Comparison of ENCODE assay signal across 15 cellular contexts in the genomic region with DNA sequence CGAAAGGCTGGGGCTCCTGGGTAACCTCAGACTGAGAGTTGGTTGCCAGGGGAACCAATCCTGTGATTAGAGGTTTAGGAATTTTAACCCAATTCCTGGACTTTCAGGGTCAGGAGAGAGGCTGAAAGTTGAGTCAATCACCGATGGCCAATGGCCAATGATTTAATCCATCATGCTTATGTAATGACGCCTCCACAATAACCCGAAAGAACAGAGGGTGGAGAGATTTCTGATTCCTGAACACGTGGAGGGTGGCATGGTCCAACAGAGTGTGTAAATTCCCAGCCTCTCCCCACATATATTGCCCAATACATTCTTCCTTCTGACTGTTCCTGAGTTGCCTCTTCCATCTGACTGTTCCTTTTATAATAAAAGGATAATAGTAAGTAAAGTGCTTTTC.
DNase-seq lines count a peak whose midpoint lies in the region; ATAC-seq, FAIRE-seq and TF ChIP-seq lines count a peak whose summit lies in the region.
"Had no signal": no experiment of that assay in that cellular context is flagged by ENCODE, and none has a peak within 500 bp of the region (broad histone marks: within the 10 kb centered on the region; RNA-seq: fewer than 3 reads in every experiment).

No MANE protein-coding gene starts in this region.

- DNase-seq in AG04450 (ENCODE audit: low read depth, low spot score) (peak; percentile 52), HTR-8/SVneo (ENCODE audit: insufficient read length, low spot score) (peak; percentile 11), body of pancreas (peak in 3 of 4 donors; percentile 8 to 30 (median 15)), left lobe of liver (ENCODE audit: low spot score) (no peak), DMS114 treated with DMSO at 0.1 percent for 48 hours (lab: John Stamatoyannopoulos, UW; ENCODE audit: unreplicated experiment) (no peak), UCSD-AML1 (lab: John Stamatoyannopoulos, UW; ENCODE audit: unreplicated experiment) (no peak), SK-N-DZ (ENCODE audit: low spot score) (no peak)
- no peak for DNase-seq in activated effector memory CD4-positive, alpha-beta T cell treated with Interleukin-2 at 50 U/mL for 16 hours
- DNase-seq: activated CD8-positive, alpha-beta memory T cell treated with anti-CD3 and anti-CD28 coated beads, Interleukin-2, amount 50 U/mL, for 48 hours; activated naive CD8-positive, alpha-beta T cell treated with anti-CD3 and anti-CD28 coated beads, Interleukin-2, amount 10 ng/mL, durations not matched to agents 7 days and 5 days; DND-41; dorsolateral prefrontal cortex; H9; NCI-H187 treated with DMSO at 0.1 percent for 48 hours; SJCRH30 had no signal

- TF ChIP-seq POLR2A in body of pancreas (IDR thresholded peaks at IDR 0.05): no peak

- CTCF ChIA-PET in AG04450 (lab: Charles Lee): no interaction called here

- TF ChIP-seq CTCF in AG04450 (IDR thresholded peaks at IDR 0.05; ENCODE audit: low read depth, low read length): no peak
- no peak for TF ChIP-seq CTCF in body of pancreas (IDR thresholded peaks at IDR 0.05)

- peak; percentile 62 for ATAC-seq in body of pancreas
- peak; percentile 31 for ATAC-seq in left lobe of liver

- intact Hi-C loops in body of pancreas (cut with DNase I): no loop called here

- WGBS in body of pancreas, 2 donors: 53 to 64% methylated on average over 5 of the region's 5 CpGs

- H3K4me3 ChIP-seq in AG04450 (ENCODE audit: low read depth, low read length) (no peak overlapping the region), body of pancreas (no peak overlapping the region)
- H3K4me3 ChIP-seq: dorsolateral prefrontal cortex, SJCRH30 had no signal

- H3K36me3 ChIP-seq in body of pancreas (replicated peaks in 1 of 2; ENCODE audit: insufficient read depth in 1 of 2, low read depth in 2 of 2): no peaks in the 10 kb centered on the region
- H3K36me3 ChIP-seq: SJCRH30 had no signal

- H3K27me3 ChIP-seq in AG04450 (ENCODE audit: control insufficient read depth, insufficient read depth, low read length): no peaks in the 10 kb centered on the region
- H3K27me3 ChIP-seq in body of pancreas: no peaks in the 10 kb centered on the region
- H3K27me3 ChIP-seq: dorsolateral prefrontal cortex, SJCRH30 had no signal

- FAIRE-seq in HTR-8/SVneo (lab: Jason Lieb, UNC): peak; percentile 62

- H3K27ac ChIP-seq in AG04450 (ENCODE audit: low read depth, low read length) (no peak overlapping the region), body of pancreas (no peak overlapping the region)
- H3K27ac ChIP-seq: dorsolateral prefrontal cortex, SJCRH30 had no signal

- H3K9me3 ChIP-seq in AG04450 (ENCODE audit: control insufficient read depth, insufficient read depth, low read length) (no peaks in the 10 kb centered on the region), body of pancreas (no peaks in the 10 kb centered on the region)
- H3K9me3 ChIP-seq: SJCRH30 had no signal

- H3K4me1 ChIP-seq in body of pancreas: peaks cover 3% of the 10 kb centered on the region
- H3K4me1 ChIP-seq: SJCRH30 had no signal

- POLR2A ChIA-PET in AG04450 (lab: Yijun Ruan, JAX): no interaction called here

Comparison
In these comparisons a context has a peak if more than half of its experiments do, and no peak if none do; other contexts are left out.
1. DNase-seq: peak in AG04450 (single experiment), HTR-8/SVneo (single experiment) and body of pancreas (3 of 4); none in left lobe of liver (single experiment), DMS114 treated with DMSO at 0.1 percent for 48 hours (single experiment), activated effector memory CD4-positive, alpha-beta T cell treated with Interleukin-2 at 50 U/mL for 16 hours (single experiment), UCSD-AML1 (single experiment) and SK-N-DZ (single experiment).